ENCODE assay signal across 8 cellular contexts in the genomic region with DNA sequence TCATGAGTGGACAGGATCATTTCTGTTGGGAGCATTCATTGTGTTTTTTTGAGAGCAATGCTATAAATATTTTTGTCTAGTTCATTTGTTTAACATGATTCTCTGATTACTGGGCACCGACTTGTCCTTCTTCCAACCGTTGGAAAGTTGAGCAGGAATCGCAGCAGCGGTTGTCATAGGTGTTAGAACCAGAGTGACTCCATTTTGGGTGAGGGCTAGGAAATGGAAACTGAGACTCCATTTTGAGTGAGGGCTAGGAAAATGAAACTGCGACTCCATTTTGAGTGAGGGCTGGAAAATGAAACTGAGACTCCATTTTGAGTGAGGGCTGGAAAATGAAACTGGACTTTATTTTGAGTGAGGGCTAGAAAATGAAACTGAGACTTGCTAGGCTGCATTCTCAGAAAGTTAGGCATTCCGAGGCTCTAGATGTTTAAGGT.
DNase-seq lines count a peak whose midpoint lies in the region; ATAC-seq and TF ChIP-seq lines count a peak whose summit lies in the region.

No MANE protein-coding gene starts in this region.

- H3K27ac ChIP-seq in brain microvascular endothelial cell (no peak overlapping the region), WERI-Rb-1 (no peak overlapping the region), right cardiac atrium (ENCODE audit: low read length) (no peak overlapping the region)

- H3K4me3 Mint-ChIP-seq in stimulated activated memory B cell treated with anti-CD40 and anti-IgM and Interleukin-4, amounts not matched to agents 10 μg/mL and 1 μg/mL and 100 μg/mL, for 72 hours = peak overlapping the region; percentile 17

- no peaks in the 10 kb centered on the region for H3K27me3 Mint-ChIP-seq in stimulated activated memory B cell treated with anti-CD40 and anti-IgM and Interleukin-4, amounts not matched to agents 10 μg/mL and 1 μg/mL and 100 μg/mL, for 72 hours

- intact Hi-C loops in right cardiac atrium (cut with DNase I) = no loop called here

- H3K4me1 Mint-ChIP-seq in stimulated activated memory B cell treated with anti-CD40 and anti-IgM and Interleukin-4, amounts not matched to agents 10 μg/mL and 1 μg/mL and 100 μg/mL, for 72 hours = peaks cover 18% of the 10 kb centered on the region

- POLR2A ChIA-PET in GM10248 (lab: Yijun Ruan, JAX) = no interaction called here

- H3K27ac Mint-ChIP-seq in stimulated activated memory B cell treated with anti-CD40 and anti-IgM and Interleukin-4, amounts not matched to agents 10 μg/mL and 1 μg/mL and 100 μg/mL, for 72 hours = no peak overlapping the region

- WGBS in right cardiac atrium = 84% methylated on average over 6 of the region's 6 CpGs

- CTCF ChIA-PET in GM10248 (lab: Yijun Ruan, JAX) = no interaction called here

- no peaks in the 10 kb centered on the region for H3K4me1 ChIP-seq in right cardiac atrium (ENCODE audit: control insufficient read depth, insufficient read depth, low read length)

- H3K27me3 ChIP-seq in brain microvascular endothelial cell (replicated peaks) (no peaks in the 10 kb centered on the region), WERI-Rb-1 (ENCODE audit: insufficient read depth, low read depth, severe bottlenecking) (no peaks in the 10 kb centered on the region), right cardiac atrium (ENCODE audit: control insufficient read depth, insufficient read depth) (no peaks in the 10 kb centered on the region)

- TF ChIP-seq CTCF in GM10248 (IDR thresholded peaks at IDR 0.05; ENCODE audit: control extremely low read depth, extremely low read depth, low read depth, missing control alignments) (no peak), GM20000 (IDR thresholded peaks at IDR 0.05; ENCODE audit: extremely low read depth, missing control alignments) (no peak), brain microvascular endothelial cell (IDR thresholded peaks at IDR 0.05; ENCODE audit: low read depth, low read length, missing control alignments) (no peak), WERI-Rb-1 (IDR thresholded peaks at IDR 0.05; ENCODE audit: low read depth, low read length) (no peak)

- peaks cover 6% of the 10 kb centered on the region for H3K9me3 Mint-ChIP-seq in stimulated activated memory B cell treated with anti-CD40 and anti-IgM and Interleukin-4, amounts not matched to agents 10 μg/mL and 1 μg/mL and 100 μg/mL, for 72 hours

- H3K9me3 ChIP-seq in WERI-Rb-1 (ENCODE audit: severe bottlenecking) (peaks cover 14% of the 10 kb centered on the region), right cardiac atrium (ENCODE audit: control insufficient read depth, low read length) (peaks cover 1% of the 10 kb centered on the region)

- peak; percentile 85 for ATAC-seq in HG03439 (IDR thresholded peaks at IDR 0.05; ENCODE audit: unreplicated experiment)
- ATAC-seq in stimulated activated memory B cell treated with anti-CD40 and anti-IgM and Interleukin-4, amounts not matched to agents 10 μg/mL and 1 μg/mL and 100 μg/mL, for 72 hours = peak; percentile 41
- ATAC-seq in right cardiac atrium = no peak

- H3K4me3 ChIP-seq in brain microvascular endothelial cell (ENCODE audit: low read depth, low read length) = no peak overlapping the region
- H3K4me3 ChIP-seq in WERI-Rb-1 (ENCODE audit: low read depth, low read length) = no peak overlapping the region
- H3K4me3 ChIP-seq in right cardiac atrium (ENCODE audit: low read length) = no peak overlapping the region

- DNase-seq in GM10248 (ENCODE audit: extremely low spot score) (peak; percentile 34), GM20000 (ENCODE audit: low spot score) (peak; percentile 38), activated T-cell treated with anti-CD3 and anti-CD28 coated beads for 4 hours (peak; percentile 3), brain microvascular endothelial cell (no peak), WERI-Rb-1 (no peak), right cardiac atrium (no peak)

- no peaks in the 10 kb centered on the region for H3K36me3 ChIP-seq in brain microvascular endothelial cell (replicated peaks)
- no peaks in the 10 kb centered on the region for H3K36me3 ChIP-seq in WERI-Rb-1

- in situ Hi-C loops in brain microvascular endothelial cell (cut with HindIII; ENCODE audit: low pct_ligation_motif_present, low sequenced_read_pairs) = no loop called here

- H3K36me3 Mint-ChIP-seq in stimulated activated memory B cell treated with anti-CD40 and anti-IgM and Interleukin-4, amounts not matched to agents 10 μg/mL and 1 μg/mL and 100 μg/mL, for 72 hours = peaks cover 5% of the 10 kb centered on the region

Comparison
In these comparisons a context has a peak if more than half of its experiments do, and no peak if none do; other contexts are left out.
1. DNase-seq: peak in GM10248 (single experiment), GM20000 (single experiment) and activated T-cell treated with anti-CD3 and anti-CD28 coated beads for 4 hours (single experiment); none in brain microvascular endothelial cell (single experiment), WERI-Rb-1 (single experiment) and right cardiac atrium (0 of 3).
2. ATAC-seq: peak in HG03439 (single experiment) and stimulated activated memory B cell treated with anti-CD40 and anti-IgM and Interleukin-4, amounts not matched to agents 10 μg/mL and 1 μg/mL and 100 μg/mL, for 72 hours (single experiment); none in right cardiac atrium (0 of 2).